15 cellular contexts compared by ENCODE assay signal in genomic region chr2:10390369-10390801, GRCh38. TPM values are rescaled to one million over a fixed set of nuclear protein-coding genes. Genes with fewer than 3 reads are reported as not detected.
DNase-seq lines count a peak whose midpoint lies in the region; ATAC-seq and TF ChIP-seq lines count a peak whose summit lies in the region.
"Had no signal": no experiment of that assay in that cellular context is flagged by ENCODE, and none has a peak within 500 bp of the region (broad histone marks: within the 10 kb centered on the region; RNA-seq: fewer than 3 reads in every experiment).

No MANE protein-coding gene starts in this region.

- peaks cover 66 to 89% (median 77%) of the 10 kb centered on the region in 4 donors for H3K4me1 ChIP-seq in upper lobe of left lung

- no peak for DNase-seq in activated T-cell treated with anti-CD3 and anti-CD28 coated beads, Interleukin-2, amount 50 U/mL, for 24 hours
- DNase-seq in activated T-cell treated with anti-CD3 and anti-CD28 coated beads, Interleukin-2, amount 50 U/mL, for 1 hour: no peak
- DNase-seq in RPMI7951 (ENCODE audit: low read depth): peak; percentile 76
- peak; percentile 38 for DNase-seq in fibroblast of the aortic adventitia (ENCODE audit: low read depth)
- no peak for DNase-seq in upper lobe of left lung
- no peak for DNase-seq in ureter (ENCODE audit: low spot score)
- no peak for DNase-seq in NCI-H1092 (lab: John Stamatoyannopoulos, UW)
- DNase-seq: central memory CD4-positive, alpha-beta T cell; DMS153; NCI-H2081; NCI-H69 had no signal

- peaks cover 72% of the 10 kb centered on the region for H3K4me1 Mint-ChIP-seq in activated T-cell treated with anti-CD3 and anti-CD28 coated beads, Interleukin-2, amount 50 U/mL, for 24 hours (ENCODE audit: low read depth)

- TF ChIP-seq EP300 in upper lobe of left lung (IDR thresholded peaks at IDR 0.05): no peak

- H3K27ac ChIP-seq in upper lobe of left lung: peak overlapping the region; percentile 35 to 80 (median 66)
- H3K27ac ChIP-seq: KMS-11 had no signal

- H3K9me3 ChIP-seq in upper lobe of left lung: no peaks in the 10 kb centered on the region

- no peaks in the 10 kb centered on the region for H3K27me3 ChIP-seq in upper lobe of left lung

- H3K9me3 Mint-ChIP-seq in activated T-cell treated with anti-CD3 and anti-CD28 coated beads, Interleukin-2, amount 50 U/mL, for 24 hours: no peaks in the 10 kb centered on the region
- H3K9me3 Mint-ChIP-seq: activated naive CD4-positive, alpha-beta T cell treated with anti-CD3 and anti-CD28 coated beads, Interleukin-2, amount 50 U/mL, for 72 hours had no signal

- H3K27me3 Mint-ChIP-seq in activated T-cell treated with anti-CD3 and anti-CD28 coated beads, Interleukin-2, amount 50 U/mL, for 24 hours: no peaks in the 10 kb centered on the region

- H3K36me3 ChIP-seq in upper lobe of left lung: peaks cover 0 to 6% (median 0%) of the 10 kb centered on the region in 4 donors

- no peak for TF ChIP-seq CTCF in fibroblast of the aortic adventitia (IDR thresholded peaks at IDR 0.05; ENCODE audit: insufficient read depth, low read length)
- no peak for TF ChIP-seq CTCF in upper lobe of left lung (IDR thresholded peaks at IDR 0.05)

- H3K27ac Mint-ChIP-seq in activated T-cell treated with anti-CD3 and anti-CD28 coated beads, Interleukin-2, amount 50 U/mL, for 24 hours: peak overlapping the region; percentile 73

- H3K4me3 Mint-ChIP-seq in activated T-cell treated with anti-CD3 and anti-CD28 coated beads, Interleukin-2, amount 50 U/mL, for 24 hours: no peak overlapping the region

- no peak for TF ChIP-seq POLR2A in upper lobe of left lung (IDR thresholded peaks at IDR 0.05)

- WGBS in upper lobe of left lung, 2 donors: 42 to 45% methylated on average over 4 to 6 of the region's 6 CpGs

- peak in 1 of 2 donors; percentile 22 for ATAC-seq in upper lobe of left lung (ENCODE audit: low FRiP score in 2 of 2)
- no peak for ATAC-seq in GM19324 (IDR thresholded peaks at IDR 0.05; ENCODE audit: low FRiP score, unreplicated experiment)

- no peaks in the 10 kb centered on the region for H3K36me3 Mint-ChIP-seq in activated T-cell treated with anti-CD3 and anti-CD28 coated beads, Interleukin-2, amount 50 U/mL, for 24 hours (ENCODE audit: low read depth)
- H3K36me3 Mint-ChIP-seq: activated naive CD4-positive, alpha-beta T cell treated with anti-CD3 and anti-CD28 coated beads, Interleukin-2, amount 50 U/mL, for 72 hours had no signal

- H3K4me3 ChIP-seq in fibroblast of the aortic adventitia (ENCODE audit: low read depth, low read length): no peak overlapping the region
- H3K4me3 ChIP-seq in upper lobe of left lung: no peak overlapping the region
- H3K4me3 ChIP-seq: skin epidermis had no signal

RNA-seq across cellular contexts. Expression of gene ODC1, which starts 57.7 kb away (rescaled TPM):
- 55.2 and 57.0 TPM in 2 replicates for total RNA-seq in RPMI7951 (2014; rRNA removed; shearing (Covaris generic))
- total RNA-seq in fibroblast of the aortic adventitia (ENCODE audit: low replicate concordance): 41.4 and 129 TPM in 2 replicates
- total RNA-seq in upper lobe of left lung: 100 to 1,000 TPM in 1 of 6 donors, 10 to 100 TPM in 4, 1 to 10 TPM in 1; 3.1 to 223 (median 46.0) TPM
- total RNA-seq in ureter: 85.3 TPM

Comparison
In these comparisons a context has a peak if more than half of its experiments do, and no peak if none do; other contexts are left out.
1. DNase-seq: peak in RPMI7951 (single experiment) and fibroblast of the aortic adventitia (single experiment); none in activated T-cell treated with anti-CD3 and anti-CD28 coated beads, Interleukin-2, amount 50 U/mL, for 24 hours (single experiment), activated T-cell treated with anti-CD3 and anti-CD28 coated beads, Interleukin-2, amount 50 U/mL, for 1 hour (single experiment), upper lobe of left lung (0 of 2), ureter (single experiment) and NCI-H1092 (single experiment).